Comparison of ENCODE assay signal across 13 cellular contexts in the genomic region with DNA sequence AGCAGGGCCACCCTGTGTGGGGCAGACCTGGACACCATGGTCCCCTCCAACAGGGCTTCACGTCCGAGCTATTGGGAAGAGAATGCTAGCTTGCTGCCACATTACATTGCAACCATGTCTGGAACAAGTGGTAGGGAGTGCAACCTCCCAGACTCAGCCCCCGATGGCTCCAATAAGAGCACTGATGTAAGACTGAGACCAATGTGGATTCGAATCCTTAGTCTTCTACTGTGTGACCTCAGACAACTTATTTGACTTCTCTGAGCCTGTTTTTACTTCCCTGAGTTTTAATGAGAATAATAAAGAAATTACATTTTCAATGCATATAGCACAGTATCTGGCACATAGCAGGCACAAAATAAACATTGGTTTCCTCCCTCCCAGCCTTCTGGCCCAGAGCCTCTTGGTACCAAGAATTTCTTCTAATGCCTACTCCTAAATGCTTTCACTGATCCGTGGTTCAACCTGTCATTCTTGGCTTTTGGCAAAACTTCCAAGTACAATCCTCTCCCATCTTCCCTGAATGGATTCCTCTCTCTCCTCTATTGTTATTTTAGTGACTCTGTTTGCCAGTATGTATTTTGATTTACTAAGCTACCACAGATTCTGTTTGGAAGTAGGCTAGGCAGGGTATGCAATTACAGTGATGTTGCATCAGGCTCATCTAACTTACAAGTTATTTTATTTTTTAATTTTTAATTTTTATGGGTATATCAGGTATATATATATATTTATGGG. TPM values are rescaled to one million over a fixed set of nuclear protein-coding genes. Genes with fewer than 3 reads are reported as not detected.
A peak's percentile ranks its signal among the peaks of the same experiment; 100 is the strongest.
DNase-seq lines count a peak whose midpoint lies in the region; ATAC-seq and TF ChIP-seq lines count a peak whose summit lies in the region.
"Had no signal": no experiment of that assay in that cellular context is flagged by ENCODE, and none has a peak within 500 bp of the region (broad histone marks: within the 10 kb centered on the region; RNA-seq: fewer than 3 reads in every experiment).

No MANE protein-coding gene starts in this region.

- no peak for TF ChIP-seq CTCF in body of pancreas (IDR thresholded peaks at IDR 0.05)
- no peak for TF ChIP-seq CTCF in suprapubic skin (IDR thresholded peaks at IDR 0.05)
- no peak for TF ChIP-seq CTCF in mucosa of descending colon (IDR thresholded peaks at IDR 0.05)

- no peaks in the 10 kb centered on the region for H3K36me3 ChIP-seq in body of pancreas (replicated peaks in 1 of 2; ENCODE audit: insufficient read depth in 1 of 2, low read depth in 2 of 2)
- H3K36me3 ChIP-seq in suprapubic skin = no peaks in the 10 kb centered on the region
- H3K36me3 ChIP-seq in mucosa of descending colon (ENCODE audit: low read depth) = no peaks in the 10 kb centered on the region

- TF ChIP-seq POLR2A in body of pancreas (IDR thresholded peaks at IDR 0.05) (no peak), suprapubic skin (IDR thresholded peaks at IDR 0.05) (no peak)

- intact Hi-C loops in body of pancreas (cut with DNase I) = no loop called here
- intact Hi-C loops in mucosa of descending colon (cut with DNase I, micrococcal nuclease) = no loop called here

- H3K9me3 ChIP-seq in body of pancreas (no peaks in the 10 kb centered on the region), suprapubic skin (no peaks in the 10 kb centered on the region), mucosa of descending colon (no peaks in the 10 kb centered on the region)

- no peak for TF ChIP-seq EP300 in suprapubic skin (IDR thresholded peaks at IDR 0.05)

- WGBS in body of pancreas, 2 donors = 64 to 72% methylated on average over 3 to 5 of the region's 5 CpGs
- WGBS in suprapubic skin = 61% methylated on average over 3 of the region's 5 CpGs

- H3K27ac ChIP-seq in body of pancreas = peak overlapping the region; percentile 2 to 76 (median 68)
- H3K27ac ChIP-seq in suprapubic skin = peak overlapping the region; percentile 70

- H3K27me3 ChIP-seq in body of pancreas = no peaks in the 10 kb centered on the region
- no peaks in the 10 kb centered on the region for H3K27me3 ChIP-seq in suprapubic skin

- DNase-seq in HCEC 1CT (peak; percentile 73), body of pancreas (no peak), kidney glomerular epithelial cell (lab: John Stamatoyannopoulos, UW) (peak; percentile 67), suprapubic skin (ENCODE audit: low spot score in 2 of 2) (no peak), mucosa of descending colon (no peak)
- DNase-seq in activated CD4-positive, alpha-beta T cell treated with anti-CD3 and anti-CD28 coated beads for 1 hour = no peak
- DNase-seq: activated CD4-positive, alpha-beta T cell treated with anti-CD3 and anti-CD28 coated beads for 48 hours; activated naive CD4-positive, alpha-beta T cell treated with anti-CD3 and anti-CD28 coated beads, Interleukin-2, amount 10 ng/mL, durations not matched to agents 7 days and 5 days; Kasumi-1; NCI-H510A treated with DMSO at 0.1 percent for 48 hours had no signal

- no peak overlapping the region for H3K4me3 ChIP-seq in body of pancreas
- H3K4me3 ChIP-seq in suprapubic skin = no peak overlapping the region
- H3K4me3 ChIP-seq in mucosa of descending colon = no peak overlapping the region

- H3K4me1 ChIP-seq in body of pancreas (peaks cover 45% of the 10 kb centered on the region), suprapubic skin (peaks cover 18% of the 10 kb centered on the region), mucosa of descending colon (ENCODE audit: low read depth) (no peaks in the 10 kb centered on the region)

- ATAC-seq in body of pancreas (no peak), GM21515 (IDR thresholded peaks at IDR 0.05; ENCODE audit: unreplicated experiment) (no peak), mucosa of descending colon (no peak), GM19452 (IDR thresholded peaks at IDR 0.05; ENCODE audit: unreplicated experiment) (no peak)

RNA-seq across cellular contexts. Expression of a gene that starts 34.6 kb away (rescaled TPM):
- total RNA-seq in body of pancreas (10 to 100 TPM in 1 of 2 donors, 1 to 10 TPM in 1; 6.7 to 55.4 TPM), suprapubic skin (10 to 100 TPM in 2 of 4 donors, 1 to 10 TPM in 2; 8.0 to 15.0 (median 9.3) TPM), mucosa of descending colon (10 to 100 TPM in 2 of 3 donors, 1 to 10 TPM in 1; 4.2 to 43.4 (median 11.2) TPM)
- total RNA-seq: pulmonary artery endothelial cell had no signal

Comparison
In these comparisons a context has a peak if more than half of its experiments do, and no peak if none do; other contexts are left out.
1. DNase-seq: peak in HCEC 1CT (single experiment) and kidney glomerular epithelial cell (single experiment); none in body of pancreas (0 of 4), suprapubic skin (0 of 2), activated CD4-positive, alpha-beta T cell treated with anti-CD3 and anti-CD28 coated beads for 1 hour (single experiment) and mucosa of descending colon (0 of 3).